ENCODE assay signal across 14 cellular contexts in genomic region chr4:185700635-185701034, GRCh38.
"Had no signal": no experiment of that assay in that cellular context is flagged by ENCODE, and none has a peak within 500 bp of the region (broad histone marks: within the 10 kb centered on the region; RNA-seq: fewer than 3 reads in every experiment).

No MANE protein-coding gene starts in this region.

- H3K9me3 Mint-ChIP-seq: activated CD4-positive, alpha-beta T cell treated with anti-CD3 and anti-CD28 coated beads, Interleukin-2, amount 10 ng/mL, durations not matched to agents 24 days and 14 days had no signal

- H3K27ac ChIP-seq: left lung, testis had no signal

- H3K27ac Mint-ChIP-seq: activated B cell treated with CpG ODN at 0.5 μM for 24 hours; activated CD4-positive, alpha-beta T cell treated with anti-CD3 and anti-CD28 coated beads, Interleukin-2, amount 10 ng/mL, durations not matched to agents 24 days and 14 days; activated naive CD8-positive, alpha-beta T cell treated with anti-CD3 and anti-CD28 coated beads, Interleukin-2, amount 50 U/mL, for 24 hours; T-helper 17 cell had no signal

- H3K27me3 Mint-ChIP-seq: activated B cell treated with CpG ODN at 0.5 μM for 24 hours; activated CD4-positive, alpha-beta T cell treated with anti-CD3 and anti-CD28 coated beads, Interleukin-2, amount 10 ng/mL, durations not matched to agents 24 days and 14 days; activated naive CD8-positive, alpha-beta T cell treated with anti-CD3 and anti-CD28 coated beads, Interleukin-2, amount 50 U/mL, for 24 hours; brain had no signal

- H3K4me1 Mint-ChIP-seq: activated B cell treated with CpG ODN at 0.5 μM for 24 hours; activated CD4-positive, alpha-beta T cell treated with anti-CD3 and anti-CD28 coated beads, Interleukin-2, amount 10 ng/mL, durations not matched to agents 24 days and 14 days; activated naive CD8-positive, alpha-beta T cell treated with anti-CD3 and anti-CD28 coated beads, Interleukin-2, amount 50 U/mL, for 24 hours; T-helper 17 cell had no signal

- H3K4me1 ChIP-seq: left lung, testis, uterus had no signal

- DNase-seq: activated B cell treated with CpG ODN at 0.5 μM for 24 hours; activated CD4-positive, alpha-beta T cell treated with anti-CD3 and anti-CD28 coated beads, Interleukin-2, amount 10 ng/mL, durations not matched to agents 24 days and 14 days; activated CD8-positive, alpha-beta memory T cell treated with anti-CD3 and anti-CD28 coated beads for 24 hours; activated naive CD4-positive, alpha-beta T cell treated with Interleukin-2 at 50 U/mL for 16 hours; activated naive CD8-positive, alpha-beta T cell treated with anti-CD3 and anti-CD28 coated beads, Interleukin-2, amount 50 U/mL, for 24 hours; dorsolateral prefrontal cortex; glutamatergic neuron; left lung; stimulated activated CD4-positive, alpha-beta T cell treated with anti-CD3 and anti-CD28 coated beads, Interleukin-12 subunit alpha, Interleukin-12 subunit beta, amount 100 ng/mL, for 4 hours; stimulated activated naive CD8-positive, alpha-beta T cell treated with anti-CD3 and anti-CD28 coated beads, Interleukin-15, Interleukin-2, amounts not matched to agents 100 U/mL and 50 U/mL, for 24 hours; T-helper 17 cell; testis; uterus had no signal

- H3K9me3 ChIP-seq: testis had no signal

- H3K4me3 Mint-ChIP-seq: activated B cell treated with CpG ODN at 0.5 μM for 24 hours; activated CD4-positive, alpha-beta T cell treated with anti-CD3 and anti-CD28 coated beads, Interleukin-2, amount 10 ng/mL, durations not matched to agents 24 days and 14 days; activated naive CD8-positive, alpha-beta T cell treated with anti-CD3 and anti-CD28 coated beads, Interleukin-2, amount 50 U/mL, for 24 hours; brain; T-helper 17 cell had no signal

- H3K36me3 ChIP-seq: left lung, uterus had no signal

- H3K4me3 ChIP-seq: dorsolateral prefrontal cortex, left lung, testis, uterus had no signal

- ATAC-seq: activated naive CD8-positive, alpha-beta T cell treated with anti-CD3 and anti-CD28 coated beads, Interleukin-2, amount 50 U/mL, for 24 hours; stimulated activated naive CD8-positive, alpha-beta T cell treated with anti-CD3 and anti-CD28 coated beads, Interleukin-15, Interleukin-2, amounts not matched to agents 100 U/mL and 50 U/mL, for 24 hours; T-helper 17 cell had no signal

- H3K27me3 ChIP-seq: dorsolateral prefrontal cortex, left lung, testis, uterus had no signal
